Comparison of ENCODE assay signal across 2 cellular contexts in genomic region chr11:7844986-7845385, GRCh38.
TF ChIP-seq lines count a peak whose summit lies in the region.

No MANE protein-coding gene starts in this region.

TF ChIP-seq in WTC11, 78 proteins besides CTCF, POLR2A, EP300 and RAD21:
- TF ChIP-seq NR3C1 (CRISPR knock-in tag; conservative IDR thresholded peaks at IDR 0.05; ENCODE audit: low read depth) (no peak), ATF3 (CRISPR knock-in tag; conservative IDR thresholded peaks at IDR 0.05) (no peak), ZNF396 (CRISPR knock-in tag; IDR thresholded peaks at IDR 0.05; ENCODE audit: borderline replicate concordance) (no peak), ZNF416 (CRISPR knock-in tag; IDR thresholded peaks at IDR 0.05) (no peak), E2F4 (CRISPR knock-in tag; IDR thresholded peaks at IDR 0.05; ENCODE audit: borderline replicate concordance, low read depth) (no peak), TEAD4 (CRISPR knock-in tag; IDR thresholded peaks at IDR 0.05) (no peak)
- TF ChIP-seq, protein P1, sequence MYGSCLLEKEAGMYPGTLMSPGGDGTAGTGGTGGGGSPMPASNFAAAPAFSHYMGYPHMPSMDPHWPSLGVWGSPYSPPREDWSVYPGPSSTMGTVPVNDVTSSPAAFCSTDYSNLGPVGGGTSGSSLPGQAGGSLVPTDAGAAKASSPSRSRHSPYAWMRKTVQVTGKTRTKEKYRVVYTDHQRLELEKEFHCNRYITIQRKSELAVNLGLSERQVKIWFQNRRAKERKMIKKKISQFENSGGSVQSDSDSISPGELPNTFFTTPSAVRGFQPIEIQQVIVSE (CRISPR knock-in tag; IDR thresholded peaks at IDR 0.05; ENCODE audit: borderline replicate concordance) = no peak
- TF ChIP-seq, protein P2, sequence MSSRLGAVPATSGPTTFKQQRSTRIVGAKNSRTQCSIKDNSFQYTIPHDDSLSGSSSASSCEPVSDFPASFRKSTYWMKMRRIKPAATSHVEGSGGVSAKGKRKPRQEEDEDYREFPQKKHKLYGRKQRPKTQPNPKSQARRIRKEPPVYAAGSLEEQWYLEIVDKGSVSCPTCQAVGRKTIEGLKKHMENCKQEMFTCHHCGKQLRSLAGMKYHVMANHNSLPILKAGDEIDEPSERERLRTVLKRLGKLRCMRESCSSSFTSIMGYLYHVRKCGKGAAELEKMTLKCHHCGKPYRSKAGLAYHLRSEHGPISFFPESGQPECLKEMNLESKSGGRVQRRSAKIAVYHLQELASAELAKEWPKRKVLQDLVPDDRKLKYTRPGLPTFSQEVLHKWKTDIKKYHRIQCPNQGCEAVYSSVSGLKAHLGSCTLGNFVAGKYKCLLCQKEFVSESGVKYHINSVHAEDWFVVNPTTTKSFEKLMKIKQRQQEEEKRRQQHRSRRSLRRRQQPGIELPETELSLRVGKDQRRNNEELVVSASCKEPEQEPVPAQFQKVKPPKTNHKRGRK (CRISPR knock-in tag; IDR thresholded peaks at IDR 0.05; ENCODE audit: borderline replicate concordance) = no peak
- TF ChIP-seq, protein P3, sequence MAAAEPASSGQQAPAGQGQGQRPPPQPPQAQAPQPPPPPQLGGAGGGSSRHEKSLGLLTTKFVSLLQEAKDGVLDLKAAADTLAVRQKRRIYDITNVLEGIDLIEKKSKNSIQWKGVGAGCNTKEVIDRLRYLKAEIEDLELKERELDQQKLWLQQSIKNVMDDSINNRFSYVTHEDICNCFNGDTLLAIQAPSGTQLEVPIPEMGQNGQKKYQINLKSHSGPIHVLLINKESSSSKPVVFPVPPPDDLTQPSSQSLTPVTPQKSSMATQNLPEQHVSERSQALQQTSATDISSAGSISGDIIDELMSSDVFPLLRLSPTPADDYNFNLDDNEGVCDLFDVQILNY (CRISPR knock-in tag; IDR thresholded peaks at IDR 0.05) = no peak

TF ChIP-seq in HepG2, 621 proteins besides CTCF, POLR2A, EP300 and RAD21:
- no peak for TF ChIP-seq IKZF1 (IDR thresholded peaks at IDR 0.05)
- TF ChIP-seq, protein P4, sequence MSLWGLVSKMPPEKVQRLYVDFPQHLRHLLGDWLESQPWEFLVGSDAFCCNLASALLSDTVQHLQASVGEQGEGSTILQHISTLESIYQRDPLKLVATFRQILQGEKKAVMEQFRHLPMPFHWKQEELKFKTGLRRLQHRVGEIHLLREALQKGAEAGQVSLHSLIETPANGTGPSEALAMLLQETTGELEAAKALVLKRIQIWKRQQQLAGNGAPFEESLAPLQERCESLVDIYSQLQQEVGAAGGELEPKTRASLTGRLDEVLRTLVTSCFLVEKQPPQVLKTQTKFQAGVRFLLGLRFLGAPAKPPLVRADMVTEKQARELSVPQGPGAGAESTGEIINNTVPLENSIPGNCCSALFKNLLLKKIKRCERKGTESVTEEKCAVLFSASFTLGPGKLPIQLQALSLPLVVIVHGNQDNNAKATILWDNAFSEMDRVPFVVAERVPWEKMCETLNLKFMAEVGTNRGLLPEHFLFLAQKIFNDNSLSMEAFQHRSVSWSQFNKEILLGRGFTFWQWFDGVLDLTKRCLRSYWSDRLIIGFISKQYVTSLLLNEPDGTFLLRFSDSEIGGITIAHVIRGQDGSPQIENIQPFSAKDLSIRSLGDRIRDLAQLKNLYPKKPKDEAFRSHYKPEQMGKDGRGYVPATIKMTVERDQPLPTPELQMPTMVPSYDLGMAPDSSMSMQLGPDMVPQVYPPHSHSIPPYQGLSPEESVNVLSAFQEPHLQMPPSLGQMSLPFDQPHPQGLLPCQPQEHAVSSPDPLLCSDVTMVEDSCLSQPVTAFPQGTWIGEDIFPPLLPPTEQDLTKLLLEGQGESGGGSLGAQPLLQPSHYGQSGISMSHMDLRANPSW (CRISPR knock-in tag; IDR thresholded peaks at IDR 0.05; ENCODE audit: borderline replicate concordance) = no peak
- no peak for TF ChIP-seq ZNF3 (CRISPR knock-in tag; IDR thresholded peaks at IDR 0.05)
- TF ChIP-seq, protein P5, sequence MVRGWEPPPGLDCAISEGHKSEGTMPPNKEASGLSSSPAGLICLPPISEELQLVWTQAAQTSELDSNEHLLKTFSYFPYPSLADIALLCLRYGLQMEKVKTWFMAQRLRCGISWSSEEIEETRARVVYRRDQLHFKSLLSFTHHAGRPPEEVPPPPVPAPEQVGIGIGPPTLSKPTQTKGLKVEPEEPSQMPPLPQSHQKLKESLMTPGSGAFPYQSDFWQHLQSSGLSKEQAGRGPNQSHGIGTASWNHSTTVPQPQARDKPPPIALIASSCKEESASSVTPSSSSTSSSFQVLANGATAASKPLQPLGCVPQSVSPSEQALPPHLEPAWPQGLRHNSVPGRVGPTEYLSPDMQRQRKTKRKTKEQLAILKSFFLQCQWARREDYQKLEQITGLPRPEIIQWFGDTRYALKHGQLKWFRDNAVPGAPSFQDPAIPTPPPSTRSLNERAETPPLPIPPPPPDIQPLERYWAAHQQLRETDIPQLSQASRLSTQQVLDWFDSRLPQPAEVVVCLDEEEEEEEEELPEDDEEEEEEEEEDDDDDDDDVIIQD (CRISPR knock-in tag; IDR thresholded peaks at IDR 0.05; ENCODE audit: low read depth) = no peak
- no peak for TF ChIP-seq TEF (CRISPR knock-in tag; IDR thresholded peaks at IDR 0.05)
- no peak for TF ChIP-seq MBD4 (IDR thresholded peaks at IDR 0.05; ENCODE audit: borderline replicate concordance, low read length)
- no peak for TF ChIP-seq HOXD1 (CRISPR knock-in tag; IDR thresholded peaks at IDR 0.05)
- TF ChIP-seq JDP2 (CRISPR knock-in tag; IDR thresholded peaks at IDR 0.05; ENCODE audit: borderline replicate concordance) = no peak
- no peak for TF ChIP-seq ELF1 (CRISPR knock-in tag; IDR thresholded peaks at IDR 0.05)
- TF ChIP-seq, protein P6, sequence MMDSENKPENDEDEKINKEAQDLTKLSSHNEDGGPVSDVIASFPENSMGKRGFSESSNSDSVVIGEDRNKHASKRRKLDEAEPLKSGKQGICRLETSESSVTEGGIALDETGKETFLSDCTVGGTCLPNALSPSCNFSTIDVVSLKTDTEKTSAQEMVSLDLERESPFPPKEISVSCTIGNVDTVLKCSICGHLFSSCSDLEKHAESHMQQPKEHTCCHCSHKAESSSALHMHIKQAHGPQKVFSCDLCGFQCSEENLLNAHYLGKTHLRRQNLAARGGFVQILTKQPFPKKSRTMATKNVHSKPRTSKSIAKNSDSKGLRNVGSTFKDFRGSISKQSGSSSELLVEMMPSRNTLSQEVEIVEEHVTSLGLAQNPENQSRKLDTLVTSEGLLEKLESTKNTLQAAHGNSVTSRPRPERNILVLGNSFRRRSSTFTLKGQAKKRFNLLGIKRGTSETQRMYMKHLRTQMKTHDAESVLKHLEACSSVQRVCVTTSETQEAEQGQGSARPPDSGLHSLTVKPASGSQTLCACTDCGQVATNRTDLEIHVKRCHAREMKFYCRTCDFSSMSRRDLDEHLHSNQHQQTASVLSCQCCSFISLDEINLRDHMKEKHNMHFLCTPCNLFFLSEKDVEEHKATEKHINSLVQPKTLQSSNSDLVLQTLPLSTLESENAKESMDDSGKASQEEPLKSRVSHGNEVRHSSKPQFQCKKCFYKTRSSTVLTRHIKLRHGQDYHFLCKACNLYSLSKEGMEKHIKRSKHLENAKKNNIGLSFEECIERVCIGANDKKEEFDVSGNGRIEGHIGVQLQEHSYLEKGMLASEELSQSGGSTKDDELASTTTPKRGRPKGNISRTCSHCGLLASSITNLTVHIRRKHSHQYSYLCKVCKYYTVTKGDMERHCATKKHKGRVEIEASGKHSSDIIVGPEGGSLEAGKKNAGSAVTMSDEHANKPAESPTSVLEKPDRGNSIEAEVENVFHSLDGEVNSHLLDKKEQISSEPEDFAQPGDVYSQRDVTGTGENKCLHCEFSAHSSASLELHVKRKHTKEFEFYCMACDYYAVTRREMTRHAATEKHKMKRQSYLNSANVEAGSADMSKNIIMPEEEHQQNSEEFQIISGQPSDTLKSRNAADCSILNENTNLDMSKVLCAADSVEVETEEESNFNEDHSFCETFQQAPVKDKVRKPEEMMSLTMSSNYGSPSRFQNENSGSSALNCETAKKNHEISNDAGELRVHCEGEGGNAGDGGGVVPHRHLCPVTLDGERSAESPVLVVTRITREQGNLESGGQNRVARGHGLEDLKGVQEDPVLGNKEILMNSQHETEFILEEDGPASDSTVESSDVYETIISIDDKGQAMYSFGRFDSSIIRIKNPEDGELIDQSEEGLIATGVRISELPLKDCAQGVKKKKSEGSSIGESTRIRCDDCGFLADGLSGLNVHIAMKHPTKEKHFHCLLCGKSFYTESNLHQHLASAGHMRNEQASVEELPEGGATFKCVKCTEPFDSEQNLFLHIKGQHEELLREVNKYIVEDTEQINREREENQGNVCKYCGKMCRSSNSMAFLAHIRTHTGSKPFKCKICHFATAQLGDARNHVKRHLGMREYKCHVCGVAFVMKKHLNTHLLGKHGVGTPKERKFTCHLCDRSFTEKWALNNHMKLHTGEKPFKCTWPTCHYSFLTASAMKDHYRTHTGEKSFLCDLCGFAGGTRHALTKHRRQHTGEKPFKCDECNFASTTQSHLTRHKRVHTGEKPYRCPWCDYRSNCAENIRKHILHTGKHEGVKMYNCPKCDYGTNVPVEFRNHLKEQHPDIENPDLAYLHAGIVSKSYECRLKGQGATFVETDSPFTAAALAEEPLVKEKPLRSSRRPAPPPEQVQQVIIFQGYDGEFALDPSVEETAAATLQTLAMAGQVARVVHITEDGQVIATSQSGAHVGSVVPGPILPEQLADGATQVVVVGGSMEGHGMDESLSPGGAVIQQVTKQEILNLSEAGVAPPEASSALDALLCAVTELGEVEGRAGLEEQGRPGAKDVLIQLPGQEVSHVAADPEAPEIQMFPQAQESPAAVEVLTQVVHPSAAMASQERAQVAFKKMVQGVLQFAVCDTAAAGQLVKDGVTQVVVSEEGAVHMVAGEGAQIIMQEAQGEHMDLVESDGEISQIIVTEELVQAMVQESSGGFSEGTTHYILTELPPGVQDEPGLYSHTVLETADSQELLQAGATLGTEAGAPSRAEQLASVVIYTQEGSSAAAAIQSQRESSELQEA (CRISPR knock-in tag; IDR thresholded peaks at IDR 0.05; ENCODE audit: not compliant biosample characterization) = no peak
- TF ChIP-seq, protein P7, sequence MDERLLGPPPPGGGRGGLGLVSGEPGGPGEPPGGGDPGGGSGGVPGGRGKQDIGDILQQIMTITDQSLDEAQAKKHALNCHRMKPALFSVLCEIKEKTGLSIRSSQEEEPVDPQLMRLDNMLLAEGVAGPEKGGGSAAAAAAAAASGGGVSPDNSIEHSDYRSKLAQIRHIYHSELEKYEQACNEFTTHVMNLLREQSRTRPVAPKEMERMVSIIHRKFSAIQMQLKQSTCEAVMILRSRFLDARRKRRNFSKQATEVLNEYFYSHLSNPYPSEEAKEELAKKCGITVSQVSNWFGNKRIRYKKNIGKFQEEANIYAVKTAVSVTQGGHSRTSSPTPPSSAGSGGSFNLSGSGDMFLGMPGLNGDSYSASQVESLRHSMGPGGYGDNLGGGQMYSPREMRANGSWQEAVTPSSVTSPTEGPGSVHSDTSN (CRISPR knock-in tag; IDR thresholded peaks at IDR 0.05) = no peak
- TF ChIP-seq DRAP1 (CRISPR knock-in tag; IDR thresholded peaks at IDR 0.05) = no peak
- TF ChIP-seq ZMYM2 (CRISPR knock-in tag; IDR thresholded peaks at IDR 0.05) = no peak
- TF ChIP-seq ZEB1 (IDR thresholded peaks at IDR 0.05; ENCODE audit: insufficient replicate concordance, low read depth) = no peak
- TF ChIP-seq ZNF850 (CRISPR knock-in tag; conservative IDR thresholded peaks at IDR 0.05) = no peak
- no peak for TF ChIP-seq ZNF703 (CRISPR knock-in tag; IDR thresholded peaks at IDR 0.05; ENCODE audit: borderline replicate concordance)
- no peak for TF ChIP-seq ZNF598 (CRISPR knock-in tag; IDR thresholded peaks at IDR 0.05; ENCODE audit: borderline replicate concordance)
- TF ChIP-seq EZH2 (conservative IDR thresholded peaks at IDR 0.05; ENCODE audit: low read depth, low read length) = no peak
- no peak for TF ChIP-seq TRIM24 (CRISPR knock-in tag; IDR thresholded peaks at IDR 0.05)
